8 cellular contexts compared by ENCODE assay signal in genomic region chr7:16646427-16647081, GRCh38. TPM values are rescaled to one million over a fixed set of nuclear protein-coding genes. Genes with fewer than 3 reads are reported as not detected.
DNase-seq lines count a peak whose midpoint lies in the region; ATAC-seq and TF ChIP-seq lines count a peak whose summit lies in the region.

No MANE protein-coding gene starts in this region.

- CTCF ChIA-PET in activated CD8-positive, alpha-beta T cell treated with anti-CD3 and anti-CD28 coated beads for 36 hours (lab: Charles Lee), result no interaction called here

- H3K36me3 Mint-ChIP-seq in activated CD8-positive, alpha-beta T cell treated with anti-CD3 and anti-CD28 coated beads for 36 hours (ENCODE audit: low read depth), result peaks cover 36% of the 10 kb centered on the region

- no peak for ATAC-seq in activated CD8-positive, alpha-beta T cell treated with anti-CD3 and anti-CD28 coated beads for 36 hours

- TF ChIP-seq POLR2A in ovary (IDR thresholded peaks at IDR 0.05), result no peak

- H3K27ac Mint-ChIP-seq in activated CD8-positive, alpha-beta T cell treated with anti-CD3 and anti-CD28 coated beads for 36 hours, result peak overlapping the region; percentile 94

- POLR2A ChIA-PET in activated CD8-positive, alpha-beta T cell treated with anti-CD3 and anti-CD28 coated beads for 36 hours (lab: Charles Lee), result interaction anchor here (0.6 to 3.6 kb wide), 14 partner anchors 10 to 380 kb away, joined by 3 to 30 read pairs (median 5); partner anchors contain the start of gene CRPPA

- no peak for TF ChIP-seq EP300 in ovary (IDR thresholded peaks at IDR 0.05)

- DNase-seq in SIG-M5 treated with dmso at 0.1 percent for 504 hours (lab: John Stamatoyannopoulos, UW; ENCODE audit: unreplicated experiment) (peak; percentile 50), SIG-M5 (lab: John Stamatoyannopoulos, UW) (no peak), foreskin fibroblast (peak in 1 of 2 donors; percentile 43), ovary (no peak), hippocampal formation (lab: John Stamatoyannopoulos, UW) (no peak), iPS-NIHi7 (ENCODE audit: extremely low spot score) (no peak)
- DNase-seq in activated CD8-positive, alpha-beta T cell treated with anti-CD3 and anti-CD28 coated beads for 36 hours, result peak; percentile 19

- H3K4me1 Mint-ChIP-seq in activated CD8-positive, alpha-beta T cell treated with anti-CD3 and anti-CD28 coated beads for 36 hours (ENCODE audit: low read depth), result peaks cover 57% of the 10 kb centered on the region

- intact Hi-C loops in activated CD8-positive, alpha-beta T cell treated with anti-CD3 and anti-CD28 coated beads for 36 hours (cut with micrococcal nuclease), result no loop called here
- intact Hi-C loops in ovary (cut with DNase I), result no loop called here

- H3K27me3 ChIP-seq in ovary, result no peaks in the 10 kb centered on the region

- H3K9me3 ChIP-seq in KOPT-K1 (ENCODE audit: insufficient read depth, low read length, poor library complexity, severe bottlenecking) (no peaks in the 10 kb centered on the region), ovary (no peaks in the 10 kb centered on the region)

- WGBS in ovary, 3 donors, result 1% methylated on average over 33 to 34 of the region's 34 CpGs

- peak overlapping the region; percentile 93 for H3K4me3 Mint-ChIP-seq in activated CD8-positive, alpha-beta T cell treated with anti-CD3 and anti-CD28 coated beads for 36 hours

- H3K4me3 ChIP-seq in foreskin fibroblast (ENCODE audit: low read depth in 1 of 2, low read length in 2 of 2) (peak overlapping the region; percentile 71 to 76), ovary (peak overlapping the region; percentile 88)

- H3K27me3 Mint-ChIP-seq in activated CD8-positive, alpha-beta T cell treated with anti-CD3 and anti-CD28 coated beads for 36 hours, result no peaks in the 10 kb centered on the region

- no peaks in the 10 kb centered on the region for H3K9me3 Mint-ChIP-seq in activated CD8-positive, alpha-beta T cell treated with anti-CD3 and anti-CD28 coated beads for 36 hours

- peaks cover 6% of the 10 kb centered on the region; the same call in 1 of the 2 replicates for H3K36me3 ChIP-seq in KOPT-K1 (ENCODE audit: insufficient read depth, low read length)
- H3K36me3 ChIP-seq in ovary, result no peaks in the 10 kb centered on the region

- H3K27ac ChIP-seq in KOPT-K1 (ENCODE audit: low read depth, low read length, poor library complexity, severe bottlenecking) (peak overlapping the region; percentile 79), ovary (peak overlapping the region in 1 of 2 donors; percentile 92)

- TF ChIP-seq CTCF in activated CD8-positive, alpha-beta T cell treated with anti-CD3 and anti-CD28 coated beads for 36 hours (IDR thresholded peaks at IDR 0.05), result no peak
- TF ChIP-seq CTCF in foreskin fibroblast (IDR thresholded peaks at IDR 0.05; ENCODE audit: low read depth, low read length) (no peak), ovary (IDR thresholded peaks at IDR 0.05) (no peak)

- peaks cover 2% of the 10 kb centered on the region for H3K4me1 ChIP-seq in ovary (ENCODE audit: insufficient read depth)

RNA-seq across cellular contexts. Expression of gene BZW2, which starts 0.6 kb away (rescaled TPM):
- 100 to 1,000 TPM; 120 to 123 TPM for total RNA-seq in activated CD8-positive, alpha-beta T cell treated with anti-CD3 and anti-CD28 coated beads for 36 hours
- total RNA-seq in ovary, result 10 to 100 TPM; 17.2 to 41.0 (median 22.5) TPM
- polyA plus RNA-seq in ovary, result 10 to 100 TPM; 18.6 to 23.2 TPM

RNA-seq across cellular contexts. Expression of gene ANKMY2, which starts 1.0 kb away (rescaled TPM):
- 10 to 100 TPM in 1 of 2 experiments, 1 to 10 TPM in 1; 9.8 to 10.5 TPM for total RNA-seq in activated CD8-positive, alpha-beta T cell treated with anti-CD3 and anti-CD28 coated beads for 36 hours
- total RNA-seq in ovary, result 10 to 100 TPM in 6 of 7 donors, 1 to 10 TPM in 1; 9.9 to 26.2 (median 21.7) TPM
- 10 to 100 TPM; 14.7 to 26.5 TPM for polyA plus RNA-seq in ovary

Comparison
In these comparisons a context has a peak if more than half of its experiments do, and no peak if none do; other contexts are left out.
1. DNase-seq: peak in SIG-M5 treated with dmso at 0.1 percent for 504 hours (single experiment) and activated CD8-positive, alpha-beta T cell treated with anti-CD3 and anti-CD28 coated beads for 36 hours (single experiment); none in SIG-M5 (single experiment), ovary (0 of 5), hippocampal formation (0 of 2) and iPS-NIHi7 (single experiment).